8 cellular contexts compared by ENCODE assay signal in the genomic region with DNA sequence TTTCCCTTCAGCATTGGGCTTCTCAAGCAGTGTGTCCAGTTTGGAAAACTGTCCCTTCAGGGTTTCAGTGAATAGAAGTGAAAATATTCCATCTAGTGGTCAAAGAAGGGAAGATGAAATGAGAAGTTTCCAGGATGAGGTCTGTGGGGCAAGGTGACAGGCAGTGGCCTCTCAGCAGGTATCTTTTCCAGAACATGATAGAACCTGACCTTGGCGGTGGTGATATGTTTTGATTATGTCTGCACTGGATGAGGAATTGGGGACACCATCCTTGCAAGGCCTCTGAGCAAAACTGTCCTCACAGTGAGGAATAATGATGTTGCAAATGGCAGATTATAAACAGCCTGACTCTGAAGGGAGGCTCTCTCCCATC. TPM values are rescaled to one million over a fixed set of nuclear protein-coding genes. Genes with fewer than 3 reads are reported as not detected.
DNase-seq lines count a peak whose midpoint lies in the region; ATAC-seq and TF ChIP-seq lines count a peak whose summit lies in the region.

No MANE protein-coding gene starts in this region.

- no peaks in the 10 kb centered on the region for H3K9me3 ChIP-seq in CD8-positive, alpha-beta T cell (ENCODE audit: low read length)
- no peaks in the 10 kb centered on the region for H3K9me3 ChIP-seq in MM.1S (replicated peaks; ENCODE audit: insufficient read depth, low read length)

- no peak overlapping the region for H3K27ac ChIP-seq in CD8-positive, alpha-beta T cell (ENCODE audit: low read depth, low read length)
- H3K27ac ChIP-seq in MM.1S (ENCODE audit: low read length) = peak overlapping the region; percentile 50; the same call in 1 of the 2 replicates

- POLR2A ChIA-PET in CD8-positive, alpha-beta T cell (lab: Charles Lee) = no interaction called here
- POLR2A ChIA-PET in naive thymus-derived CD8-positive, alpha-beta T cell (lab: Charles Lee) = no interaction called here

- TF ChIP-seq CTCF in CD8-positive, alpha-beta T cell (IDR thresholded peaks at IDR 0.05) = no peak
- TF ChIP-seq CTCF in MM.1S (IDR thresholded peaks at IDR 0.05; ENCODE audit: low read length) (peak; percentile 24; the same call in 1 of the 2 replicates), chondrocyte (IDR thresholded peaks at IDR 0.05) (peak; percentile 78)

- intact Hi-C loops in CD8-positive, alpha-beta T cell (cut with DNase I, micrococcal nuclease) = loop anchor here in 1 of 2 experiments (1.0 kb wide), 1 partner anchor 115 kb away; no protein-coding TSS in a partner anchor

- no peak overlapping the region for H3K4me3 ChIP-seq in CD8-positive, alpha-beta T cell (ENCODE audit: low read depth, low read length)
- H3K4me3 ChIP-seq in MM.1S (ENCODE audit: low read length) = no peak overlapping the region

- H3K27ac Mint-ChIP-seq in CD8-positive, alpha-beta T cell = peak overlapping the region; percentile 23
- H3K27ac Mint-ChIP-seq in chondrocyte (ENCODE audit: unreplicated experiment) = peak overlapping the region; percentile 42
- peak overlapping the region; percentile 19 to 94 (median 56) for H3K27ac Mint-ChIP-seq in naive thymus-derived CD8-positive, alpha-beta T cell

- H2AFZ ChIP-seq in MM.1S (ENCODE audit: low read length) = no peak overlapping the region

- H3K36me3 Mint-ChIP-seq in CD8-positive, alpha-beta T cell = peaks cover 83% of the 10 kb centered on the region
- peaks cover 10% of the 10 kb centered on the region for H3K36me3 Mint-ChIP-seq in chondrocyte (ENCODE audit: low read depth)
- peaks cover 7 to 86% (median 26%) of the 10 kb centered on the region in 3 donors for H3K36me3 Mint-ChIP-seq in naive thymus-derived CD8-positive, alpha-beta T cell

- H3K79me2 ChIP-seq in MM.1S (ENCODE audit: low read length) = peaks cover 7% of the 10 kb centered on the region

- no peaks in the 10 kb centered on the region for H3K9me2 ChIP-seq in MM.1S (replicated peaks; ENCODE audit: insufficient read depth, low read length)

- peak overlapping the region; percentile 52 for H3K4me2 ChIP-seq in MM.1S (ENCODE audit: low read depth, low read length)

- no peak overlapping the region for H3K9ac ChIP-seq in MM.1S (ENCODE audit: low read length)

- H4K20me1 ChIP-seq in MM.1S (ENCODE audit: insufficient read depth, low read length) = no peaks in the 10 kb centered on the region

- no peak for ATAC-seq in CD8-positive, alpha-beta T cell
- no peak for ATAC-seq in naive thymus-derived CD8-positive, alpha-beta T cell
- no peak for ATAC-seq in HG02938 (IDR thresholded peaks at IDR 0.05; ENCODE audit: unreplicated experiment)

- peaks cover 72% of the 10 kb centered on the region for H3K4me1 Mint-ChIP-seq in CD8-positive, alpha-beta T cell (ENCODE audit: low read depth)
- peaks cover 46% of the 10 kb centered on the region for H3K4me1 Mint-ChIP-seq in chondrocyte (ENCODE audit: low read depth)
- peaks cover 37 to 82% (median 66%) of the 10 kb centered on the region in 4 donors for H3K4me1 Mint-ChIP-seq in naive thymus-derived CD8-positive, alpha-beta T cell

- peaks cover 16% of the 10 kb centered on the region for H3K36me3 ChIP-seq in CD8-positive, alpha-beta T cell (ENCODE audit: insufficient read depth, low read length)
- no peaks in the 10 kb centered on the region; the same call in 1 of the 2 replicates for H3K36me3 ChIP-seq in MM.1S (replicated peaks; ENCODE audit: insufficient read depth, low read length)

- no peaks in the 10 kb centered on the region for H3K27me3 ChIP-seq in CD8-positive, alpha-beta T cell (ENCODE audit: insufficient read depth, low read length)
- no peaks in the 10 kb centered on the region for H3K27me3 ChIP-seq in MM.1S (replicated peaks; ENCODE audit: insufficient read depth, low read length)

- DNase-seq in CD8-positive, alpha-beta T cell = no peak
- no peak for DNase-seq in MM.1S
- DNase-seq in chondrocyte (ENCODE audit: low spot score) = no peak
- DNase-seq in naive thymus-derived CD8-positive, alpha-beta T cell = no peak
- no peak for DNase-seq in stimulated activated CD4-positive, alpha-beta T cell treated with anti-CD3 and anti-CD28 coated beads, Interleukin-4, amount 100 ng/mL, for 4 hours
- no peak for DNase-seq in activated CD4-positive, alpha-beta T cell treated with anti-CD3 and anti-CD28 coated beads for 1 hour
- DNase-seq in Ammon's horn (ENCODE audit: low spot score) = no peak

- H3K4me1 ChIP-seq in CD8-positive, alpha-beta T cell (ENCODE audit: insufficient read depth, low read length) = no peaks in the 10 kb centered on the region
- peaks cover 25% of the 10 kb centered on the region for H3K4me1 ChIP-seq in MM.1S (ENCODE audit: low read length)

- H3K27me3 Mint-ChIP-seq in CD8-positive, alpha-beta T cell (ENCODE audit: low read depth) = no peaks in the 10 kb centered on the region
- no peaks in the 10 kb centered on the region for H3K27me3 Mint-ChIP-seq in chondrocyte (ENCODE audit: low read depth)
- H3K27me3 Mint-ChIP-seq in naive thymus-derived CD8-positive, alpha-beta T cell = no peaks in the 10 kb centered on the region

- CTCF ChIA-PET in CD8-positive, alpha-beta T cell (lab: Charles Lee) = interaction anchor here (1.6 to 2.1 kb wide), 2 partner anchors 13 to 48 kb away, joined by 6 read pairs; no protein-coding TSS in a partner anchor

- H3F3A ChIP-seq in MM.1S (ENCODE audit: insufficient read depth, low read length) = peaks cover 11% of the 10 kb centered on the region; the same call in 1 of the 2 replicates

- no peak overlapping the region for H3K4me3 Mint-ChIP-seq in CD8-positive, alpha-beta T cell
- H3K4me3 Mint-ChIP-seq in chondrocyte (ENCODE audit: unreplicated experiment) = no peak overlapping the region
- H3K4me3 Mint-ChIP-seq in naive thymus-derived CD8-positive, alpha-beta T cell = no peak overlapping the region

- H3K9me3 Mint-ChIP-seq in CD8-positive, alpha-beta T cell = no peaks in the 10 kb centered on the region
- H3K9me3 Mint-ChIP-seq in chondrocyte (ENCODE audit: low read depth) = no peaks in the 10 kb centered on the region
- H3K9me3 Mint-ChIP-seq in naive thymus-derived CD8-positive, alpha-beta T cell = no peaks in the 10 kb centered on the region

RNA-seq across cellular contexts. Expression of gene GPX2, which starts 4.7 kb away (rescaled TPM):
- total RNA-seq in CD8-positive, alpha-beta T cell = not detected
- total RNA-seq in chondrocyte = not detected in 3 replicates
- total RNA-seq in naive thymus-derived CD8-positive, alpha-beta T cell = not detected
- polyA plus RNA-seq in naive thymus-derived CD8-positive, alpha-beta T cell = under 1 TPM in 1 of 3 donors, not detected in 2; 0.29 TPM

RNA-seq across cellular contexts. Expression of gene CHURC1, which starts 23.6 kb away (rescaled TPM):
- total RNA-seq in CD8-positive, alpha-beta T cell = 10 to 100 TPM; 43.9 to 46.7 TPM
- total RNA-seq in chondrocyte = 46.9 to 52.8 TPM (median 48.7 TPM) in 3 replicates
- 100 to 1,000 TPM in 1 of 2 experiments, 10 to 100 TPM in 1; 99.9 to 104 TPM for total RNA-seq in naive thymus-derived CD8-positive, alpha-beta T cell
- 100 to 1,000 TPM; 122 to 166 (median 148) TPM for polyA plus RNA-seq in naive thymus-derived CD8-positive, alpha-beta T cell

RNA-seq across cellular contexts. Expression of gene RAB15, which starts 34.3 kb away (rescaled TPM):
- 1 to 10 TPM; 2.9 to 3.6 TPM for total RNA-seq in CD8-positive, alpha-beta T cell
- 60.9 to 98.4 TPM (median 92.3 TPM) in 3 replicates for total RNA-seq in chondrocyte
- total RNA-seq in naive thymus-derived CD8-positive, alpha-beta T cell = 1 to 10 TPM; 4.7 TPM
- 10 to 100 TPM in 1 of 3 donors, 1 to 10 TPM in 2; 3.9 to 11.9 (median 4.2) TPM for polyA plus RNA-seq in naive thymus-derived CD8-positive, alpha-beta T cell

RNA-seq across cellular contexts. Expression of gene FNTB, which starts 48.9 kb away (rescaled TPM):
- total RNA-seq in CD8-positive, alpha-beta T cell = 1 to 10 TPM; 6.3 to 7.7 TPM
- 20.8 to 28.2 TPM (median 21.6 TPM) in 3 replicates for total RNA-seq in chondrocyte
- total RNA-seq in naive thymus-derived CD8-positive, alpha-beta T cell = 1 to 10 TPM; 9.5 to 9.9 TPM
- 1 to 10 TPM; 2.0 to 7.7 (median 4.2) TPM for polyA plus RNA-seq in naive thymus-derived CD8-positive, alpha-beta T cell

RNA-seq across cellular contexts. Expression of gene SPTB, which starts 58.1 kb away (rescaled TPM):
- not detected for total RNA-seq in CD8-positive, alpha-beta T cell
- 1.5 to 7.2 TPM (median 6.6 TPM) in 3 replicates for total RNA-seq in chondrocyte
- total RNA-seq in naive thymus-derived CD8-positive, alpha-beta T cell = under 1 TPM in 1 of 2 experiments, not detected in 1; 0.14 TPM
- polyA plus RNA-seq in naive thymus-derived CD8-positive, alpha-beta T cell = not detected

Comparison
In these comparisons a context has a peak if more than half of its experiments do, and no peak if none do; other contexts are left out.
1. RNA of gene RAB15, which starts 34.3 kb away (total RNA-seq): 60.9 to 98.4 TPM in chondrocyte; 4.7 TPM in naive thymus-derived CD8-positive, alpha-beta T cell and 2.9 to 3.6 TPM in CD8-positive, alpha-beta T cell; every median in the first group is over 10 times any median in the second.
2. Peak in every context shown above with its lines, with median percentiles within 50 percentile points of each other: H3K27ac Mint-ChIP-seq.